In genomic region chr19:37779139-37780035, GRCh38 we compare ENCODE assay signal across 8 cellular contexts. TPM values are rescaled to one million over a fixed set of nuclear protein-coding genes. Genes with fewer than 3 reads are reported as not detected.
A peak's percentile ranks its signal among the peaks of the same experiment; 100 is the strongest.
DNase-seq lines count a peak whose midpoint lies in the region; ATAC-seq lines count a peak whose summit lies in the region.

TSS of gene ZNF573 (minus strand) at chr19:37779586. CDS start at chr19:37773729, 5,857 bp downstream.

- H2BK12ac ChIP-seq in mesenchymal stem cell (ENCODE audit: low read length in 2 of 2), result no peak within 1 kb of the TSS

- H3K4ac ChIP-seq in mesenchymal stem cell (ENCODE audit: low read depth in 1 of 2, low read length in 2 of 2), result peak within 1 kb of the TSS; percentile 34 to 96

- no peak within 1 kb of the TSS for H3K14ac ChIP-seq in mesenchymal stem cell (ENCODE audit: low read length in 2 of 2)

- H3K79me1 ChIP-seq in mesenchymal stem cell (replicated peaks; ENCODE audit: low read length, poor library complexity, severe bottlenecking), result peaks cover 3% of the 10 kb centered on the region

- H3K4me3 Mint-ChIP-seq in CD8-positive, alpha-beta memory T cell, result peak within 1 kb of the TSS; percentile 91 to 99 (median 97)

- peak within 1 kb of the TSS; percentile 85 to 88 for H3K18ac ChIP-seq in mesenchymal stem cell (ENCODE audit: low read depth in 1 of 2, low read length in 2 of 2)

- peak within 1 kb of the TSS; percentile 77 for H3K27ac ChIP-seq in CD8-positive, alpha-beta memory T cell (ENCODE audit: low read depth, low read length)
- H3K27ac ChIP-seq in mesenchymal stem cell (ENCODE audit: low read length, poor library complexity, severe bottlenecking), result peak within 1 kb of the TSS; percentile 87

- peak; percentile 69 to 97 (median 84) for DNase-seq in CD8-positive, alpha-beta memory T cell
- DNase-seq in HT1080 (ENCODE audit: low read depth) (peak; percentile 83), NOMO-1 (lab: John Stamatoyannopoulos, UW; ENCODE audit: unreplicated experiment in 2 of 2) (peak; percentile 69 to 73), mesenchymal stem cell (peak; percentile 94)
- peak; percentile 46 to 57 (median 51) for DNase-seq in activated CD8-positive, alpha-beta memory T cell treated with anti-CD3 and anti-CD28 coated beads for 48 hours (ENCODE audit: low read depth in 2 of 3, low spot score in 2 of 3)
- DNase-seq in stimulated activated CD8-positive, alpha-beta memory T cell treated with anti-CD3 and anti-CD28 coated beads, Interleukin-12 subunit alpha, Interleukin-12 subunit beta, amount 100 ng/mL, for 24 hours (ENCODE audit: extremely low read depth), result peak; percentile 57

- H2BK5ac ChIP-seq in mesenchymal stem cell (ENCODE audit: low read depth, low read length, poor library complexity, severe bottlenecking), result peak within 1 kb of the TSS; percentile 60

- peaks cover 0 to 1% of the 10 kb centered on the region in 2 donors for H3K27me3 Mint-ChIP-seq in CD8-positive, alpha-beta memory T cell

- H3K9me3 ChIP-seq in CD8-positive, alpha-beta memory T cell (ENCODE audit: low read length), result no peaks in the 10 kb centered on the region
- H3K9me3 ChIP-seq in endocrine pancreas (ENCODE audit: control insufficient read depth, low read length), result no peaks in the 10 kb centered on the region
- peaks cover 3% of the 10 kb centered on the region for H3K9me3 ChIP-seq in mesenchymal stem cell (ENCODE audit: control insufficient read depth, low read length)

- H3K36me3 ChIP-seq in CD8-positive, alpha-beta memory T cell (ENCODE audit: insufficient read depth, low read length), result no peaks in the 10 kb centered on the region
- H3K36me3 ChIP-seq in endocrine pancreas (ENCODE audit: control insufficient read depth, insufficient read depth, low read length), result no peaks in the 10 kb centered on the region
- no peaks in the 10 kb centered on the region for H3K36me3 ChIP-seq in mesenchymal stem cell (ENCODE audit: control insufficient read depth in 1 of 2, insufficient read depth in 2 of 2, low read depth in 1 of 2, low read length in 2 of 2)

- CTCF ChIA-PET in CD8-positive, alpha-beta memory T cell (lab: Charles Lee), result interaction anchor here (1.0 kb wide), 2 partner anchors 128 to 701 kb away, joined by 3 to 4 read pairs; partner anchors contain the start of genes SIPA1L3, WDR87 and ZNF420

- peak within 1 kb of the TSS; percentile 94 to 99 (median 98) for H3K27ac Mint-ChIP-seq in CD8-positive, alpha-beta memory T cell

- H3K36me3 Mint-ChIP-seq in CD8-positive, alpha-beta memory T cell, result peaks cover 6 to 29% (median 18%) of the 10 kb centered on the region in 3 donors

- no peaks in the 10 kb centered on the region for H3K27me3 ChIP-seq in CD8-positive, alpha-beta memory T cell (ENCODE audit: insufficient read depth, low read length, poor library complexity, severe bottlenecking)
- H3K27me3 ChIP-seq in endocrine pancreas (ENCODE audit: control insufficient read depth, insufficient read depth, low read length) (no peaks in the 10 kb centered on the region), mesenchymal stem cell (ENCODE audit: control insufficient read depth in 1 of 2, insufficient read depth in 1 of 2, low read length in 2 of 2) (no peaks in the 10 kb centered on the region)

- peak; percentile 78 for ATAC-seq in GM19463 (IDR thresholded peaks at IDR 0.05; ENCODE audit: unreplicated experiment)

- peaks cover 41 to 49% (median 46%) of the 10 kb centered on the region in 3 donors for H3K4me1 Mint-ChIP-seq in CD8-positive, alpha-beta memory T cell

- peak within 1 kb of the TSS; percentile 44 for H4K91ac ChIP-seq in mesenchymal stem cell (ENCODE audit: low read length)

- peak within 1 kb of the TSS; percentile 78 for H2AFZ ChIP-seq in mesenchymal stem cell (ENCODE audit: low read depth, low read length)

- POLR2A ChIA-PET in CD8-positive, alpha-beta memory T cell (lab: Charles Lee), result interaction anchor here (0.6 to 1.5 kb wide), 7 partner anchors 127 to 1661 kb away, joined by 3 to 10 read pairs (median 3); partner anchors contain the start of genes SIPA1L3, WDR87, ZNF527 and ZNF540

- no peak within 1 kb of the TSS for H2AK5ac ChIP-seq in mesenchymal stem cell (ENCODE audit: low read length, severe bottlenecking)

- H4K8ac ChIP-seq in mesenchymal stem cell (ENCODE audit: low read length), result peak within 1 kb of the TSS; percentile 99

- WGBS in mesenchymal stem cell, result under 1% methylated on average over 44 of the region's 46 CpGs

- H3K4me1 ChIP-seq in CD8-positive, alpha-beta memory T cell (ENCODE audit: insufficient read depth, low read length), result peaks cover 13% of the 10 kb centered on the region
- H3K4me1 ChIP-seq in endocrine pancreas (ENCODE audit: control insufficient read depth, insufficient read depth, low read length) (peaks cover 5% of the 10 kb centered on the region), mesenchymal stem cell (ENCODE audit: control insufficient read depth, insufficient read depth, low read depth, low read length) (peaks cover 2% of the 10 kb centered on the region)

- H3K4me2 ChIP-seq in mesenchymal stem cell (ENCODE audit: low read length, poor library complexity, severe bottlenecking), result peak within 1 kb of the TSS; percentile 88

- H3K4me3 ChIP-seq in CD8-positive, alpha-beta memory T cell (ENCODE audit: low read length), result peak within 1 kb of the TSS; percentile 90
- peak within 1 kb of the TSS; percentile 84 for H3K4me3 ChIP-seq in endocrine pancreas (ENCODE audit: control insufficient read depth, insufficient read depth, low read length)
- peak within 1 kb of the TSS; percentile 79 to 93 for H3K4me3 ChIP-seq in mesenchymal stem cell (ENCODE audit: insufficient read depth in 1 of 2, low read depth in 1 of 2, low read length in 2 of 2)

- peak within 1 kb of the TSS; percentile 94 for H3K9ac ChIP-seq in endocrine pancreas (ENCODE audit: control insufficient read depth, insufficient read depth, low read length)
- H3K9ac ChIP-seq in mesenchymal stem cell (ENCODE audit: low read length), result peak within 1 kb of the TSS; percentile 87

- H2BK120ac ChIP-seq in mesenchymal stem cell (ENCODE audit: low read depth, low read length), result peak within 1 kb of the TSS; percentile 39

- peak within 1 kb of the TSS in 1 of 2 experiments; percentile 81 for H3K23ac ChIP-seq in mesenchymal stem cell (ENCODE audit: low read length in 2 of 2)

- peaks cover 0 to 8% (median 2%) of the 10 kb centered on the region in 5 donors for H3K9me3 Mint-ChIP-seq in CD8-positive, alpha-beta memory T cell

- H2BK15ac ChIP-seq in mesenchymal stem cell (ENCODE audit: low read depth, poor library complexity, severe bottlenecking), result peak within 1 kb of the TSS; percentile 12

RNA-seq across cellular contexts. Expression of gene ZNF573, which starts in this region (rescaled TPM):
- total RNA-seq in CD8-positive, alpha-beta memory T cell, result 10 to 100 TPM in 1 of 2 experiments, 1 to 10 TPM in 1; 9.1 to 16.5 TPM
- polyA plus RNA-seq in CD8-positive, alpha-beta memory T cell, result 14.2 TPM
- 6.3 and 6.4 TPM in 2 replicates for total RNA-seq in HT1080 (2014; rRNA removed; shearing (Covaris generic))
- polyA plus RNA-seq in HT1080 (2015; cell fraction: cytosol; rRNA removed), result 2.7 and 3.3 TPM in 2 replicates
- 4.8 TPM in 2 replicates for polyA plus RNA-seq in HT1080 (2015; cell fraction: nucleus; rRNA removed)
- polyA plus RNA-seq in mesenchymal stem cell (2013, experiment 1 of 2), result 1.6 TPM
- polyA plus RNA-seq in mesenchymal stem cell (2013, experiment 2 of 2), result 2.7 TPM

Comparison
In these comparisons a context has a peak if more than half of its experiments do, and no peak if none do; other contexts are left out.
1. Peak in every context shown above with its lines: DNase-seq, ATAC-seq, H3K4me3 ChIP-seq and H3K27ac ChIP-seq.